ENCODE assay signal across 17 cellular contexts in the genomic region with DNA sequence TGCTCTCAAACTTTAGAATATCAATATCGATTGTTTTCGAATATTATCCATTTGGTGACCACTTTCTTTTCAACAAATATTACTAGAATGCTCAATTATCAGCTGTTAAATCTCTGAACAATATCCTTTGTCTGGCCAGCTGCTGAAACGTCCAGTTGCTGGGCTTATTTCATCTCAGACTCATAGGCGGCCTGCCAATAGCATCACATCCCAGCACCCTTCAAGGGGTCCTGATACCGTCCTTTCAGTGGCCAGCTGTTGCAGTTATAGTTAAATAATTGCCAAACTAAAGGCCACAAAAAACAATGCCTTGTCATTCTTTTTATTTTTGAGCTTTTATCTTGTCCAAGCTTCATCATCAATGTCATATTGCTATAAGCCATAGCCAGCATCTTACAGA.
DNase-seq lines count a peak whose midpoint lies in the region; TF ChIP-seq lines count a peak whose summit lies in the region.
"Had no signal": no experiment of that assay in that cellular context is flagged by ENCODE, and none has a peak within 500 bp of the region (broad histone marks: within the 10 kb centered on the region; RNA-seq: fewer than 3 reads in every experiment).

No MANE protein-coding gene starts in this region.

- peak overlapping the region; percentile 24 for H2AFZ ChIP-seq in neural progenitor cell (replicated peaks)
- H2AFZ ChIP-seq: GM23248 had no signal

- H3F3A ChIP-seq in neural progenitor cell (ENCODE audit: low read depth) = no peaks in the 10 kb centered on the region

- H3K36me3 Mint-ChIP-seq in neural progenitor cell (no peaks in the 10 kb centered on the region), HFFc6 (ENCODE audit: low read depth) (no peaks in the 10 kb centered on the region; the same call in 1 of the 2 replicates)

- H3K27ac ChIP-seq in SJCRH30 (peak overlapping the region; percentile 54), neural progenitor cell (no peak overlapping the region)
- H3K27ac ChIP-seq: GM23248, HL-60 had no signal

- H3K4me3 Mint-ChIP-seq in neural progenitor cell (no peak overlapping the region), HFFc6 (no peak overlapping the region)
- H3K4me3 Mint-ChIP-seq: B cell; CD4-positive, alpha-beta T cell had no signal

- H3K27me3 ChIP-seq in SJCRH30 (no peaks in the 10 kb centered on the region), neural progenitor cell (no peaks in the 10 kb centered on the region)

- DNase-seq in SJCRH30 = peak; percentile 58 to 76
- peak; percentile 26 for DNase-seq in inferior parietal cortex (ENCODE audit: extremely low spot score)
- no peak for DNase-seq in neural progenitor cell (ENCODE audit: low spot score)
- peak; percentile 34 for DNase-seq in retina
- DNase-seq in NCI-H2171 (lab: John Stamatoyannopoulos, UW) = no peak
- no peak for DNase-seq in NCI-H1436 treated with DMSO at 0.1 percent for 48 hours (lab: John Stamatoyannopoulos, UW)
- no peak for DNase-seq in DMS153 treated with DMSO at 0.1 percent for 48 hours (lab: John Stamatoyannopoulos, UW; ENCODE audit: unreplicated experiment)
- DNase-seq in HFFc6 = no peak
- DNase-seq: ACHN; Calu3; CD4-positive, alpha-beta T cell; DMS 273 treated with DMSO at 0.1 percent for 48 hours; DMS79; GM23248 had no signal

- no peak overlapping the region for H3K4me2 ChIP-seq in neural progenitor cell

- H3K9me3 Mint-ChIP-seq in neural progenitor cell = no peaks in the 10 kb centered on the region
- peaks cover 9% of the 10 kb centered on the region for H3K9me3 Mint-ChIP-seq in HFFc6

- H3K4me3 ChIP-seq in SJCRH30 = no peak overlapping the region
- no peak overlapping the region for H3K4me3 ChIP-seq in neural progenitor cell
- H3K4me3 ChIP-seq: GM12878, GM23248 had no signal

- no peaks in the 10 kb centered on the region for H3K27me3 Mint-ChIP-seq in neural progenitor cell (ENCODE audit: insufficient read depth, low read depth)
- no peaks in the 10 kb centered on the region for H3K27me3 Mint-ChIP-seq in HFFc6 (ENCODE audit: insufficient read depth)
- H3K27me3 Mint-ChIP-seq: B cell; CD4-positive, alpha-beta T cell had no signal

- H3K9me3 ChIP-seq in SJCRH30 (replicated peaks) (no peaks in the 10 kb centered on the region), neural progenitor cell (ENCODE audit: low read depth) (no peaks in the 10 kb centered on the region)

- H3K36me3 ChIP-seq in SJCRH30 (no peaks in the 10 kb centered on the region), neural progenitor cell (no peaks in the 10 kb centered on the region)

- H3K4me1 ChIP-seq in SJCRH30 (peaks cover 15% of the 10 kb centered on the region), neural progenitor cell (no peaks in the 10 kb centered on the region)

- H3K27ac Mint-ChIP-seq in neural progenitor cell (no peak overlapping the region), HFFc6 (no peak overlapping the region)
- H3K27ac Mint-ChIP-seq: B cell; CD4-positive, alpha-beta T cell had no signal

- H4K20me1 ChIP-seq in neural progenitor cell (ENCODE audit: low read depth) = no peaks in the 10 kb centered on the region

- H3K79me2 ChIP-seq in neural progenitor cell (ENCODE audit: low read depth) = no peaks in the 10 kb centered on the region

- H3K4me1 Mint-ChIP-seq in neural progenitor cell (no peaks in the 10 kb centered on the region), HFFc6 (ENCODE audit: low read depth) (no peaks in the 10 kb centered on the region)
- H3K4me1 Mint-ChIP-seq: B cell had no signal

- H3K9ac ChIP-seq in neural progenitor cell = no peak overlapping the region
- H3K9ac ChIP-seq: GM23248 had no signal

- TF ChIP-seq CTCF in neural progenitor cell (IDR thresholded peaks at IDR 0.05) = no peak
- TF ChIP-seq CTCF in HFFc6 (IDR thresholded peaks at IDR 0.05) = no peak

Comparison
In these comparisons a context has a peak if more than half of its experiments do, and no peak if none do; other contexts are left out.
1. DNase-seq: peak in SJCRH30 (2 of 2), inferior parietal cortex (single experiment) and retina (single experiment); none in neural progenitor cell (single experiment), NCI-H2171 (single experiment), NCI-H1436 treated with DMSO at 0.1 percent for 48 hours (single experiment), DMS153 treated with DMSO at 0.1 percent for 48 hours (single experiment) and HFFc6 (single experiment).